In genomic region chrX:49922291-49923241, GRCh38 we compare ENCODE assay signal across 8 cellular contexts. TPM values are rescaled to one million over a fixed set of nuclear protein-coding genes. Genes with fewer than 3 reads are reported as not detected.
DNase-seq lines count a peak whose midpoint lies in the region; ATAC-seq, FAIRE-seq and TF ChIP-seq lines count a peak whose summit lies in the region.

TSS of gene CLCN5 (plus strand) at chrX:49922596. CDS start at chrX:49925299, 2,703 bp downstream.

- H3K27me3 ChIP-seq in ACC112 (ENCODE audit: insufficient read depth, low read length): no peaks in the 10 kb centered on the region
- no peaks in the 10 kb centered on the region for H3K27me3 ChIP-seq in bronchial epithelial cell (ENCODE audit: control insufficient read depth, insufficient read depth, low read length)

- peak within 1 kb of the TSS; percentile 81 for H2AFZ ChIP-seq in ACC112 (ENCODE audit: low read length, unreplicated experiment)

- H3K4me3 ChIP-seq in ACC112 (ENCODE audit: low read depth, low read length) (peak within 1 kb of the TSS; percentile 93), bronchial epithelial cell (ENCODE audit: low read depth, low read length) (peak within 1 kb of the TSS; percentile 61), iPS-18c (ENCODE audit: insufficient read depth, low read depth, low read length) (peak within 1 kb of the TSS; percentile 65), skin epidermis (peak within 1 kb of the TSS; percentile 51 to 82 (median 67))

- H3K27ac ChIP-seq in ACC112 (ENCODE audit: low read depth, low read length) (peak within 1 kb of the TSS; percentile 74; the same call in 1 of the 2 replicates), VCaP (peak within 1 kb of the TSS; percentile 40), skin epidermis (peak within 1 kb of the TSS in 20 of 21 experiments; percentile 35 to 90 (median 80))

- no peaks in the 10 kb centered on the region for H3K4me1 ChIP-seq in ACC112 (ENCODE audit: control insufficient read depth, insufficient read depth, low read length, unreplicated experiment)

- TF ChIP-seq CTCF in VCaP (conservative IDR thresholded peaks at IDR 0.05) (no peak), bronchial epithelial cell (IDR thresholded peaks at IDR 0.05; ENCODE audit: insufficient read depth, low read length, severe bottlenecking) (no peak)

- FAIRE-seq in bronchial epithelial cell (lab: Jason Lieb, UNC): no peak

- peaks cover 2% of the 10 kb centered on the region for H3K9me3 ChIP-seq in iPS-18c (ENCODE audit: control insufficient read depth, insufficient read depth, low read length)

- DNase-seq in NCI-H2171 treated with DMSO at 0.1 percent for 48 hours (lab: John Stamatoyannopoulos, UW) (peak; percentile 93), bronchial epithelial cell (ENCODE audit: low read depth) (peak; percentile 81)

- ATAC-seq in GM18870 (IDR thresholded peaks at IDR 0.05; ENCODE audit: unreplicated experiment): peak; percentile 96
- peak; percentile 89 for ATAC-seq in HG03108 (IDR thresholded peaks at IDR 0.05; ENCODE audit: unreplicated experiment)

- H3K36me3 ChIP-seq in ACC112 (ENCODE audit: insufficient read depth, low read length): no peaks in the 10 kb centered on the region
- H3K36me3 ChIP-seq in bronchial epithelial cell (ENCODE audit: control insufficient read depth, insufficient read depth, low read length): no peaks in the 10 kb centered on the region

- no peaks in the 10 kb centered on the region for H3K79me2 ChIP-seq in ACC112 (ENCODE audit: control insufficient read depth, insufficient read depth, low read length, unreplicated experiment)

RNA-seq across cellular contexts. Expression of gene CLCN5, which starts in this region (rescaled TPM):
- total RNA-seq in bronchial epithelial cell: 6.9 and 8.4 TPM in 2 replicates

Comparison
In these comparisons a context has a peak if more than half of its experiments do, and no peak if none do; other contexts are left out.
1. Peak in every context shown above with its lines: DNase-seq, ATAC-seq, H3K4me3 ChIP-seq and H3K27ac ChIP-seq.